Comparison of ENCODE assay signal across 12 cellular contexts in the genomic region with DNA sequence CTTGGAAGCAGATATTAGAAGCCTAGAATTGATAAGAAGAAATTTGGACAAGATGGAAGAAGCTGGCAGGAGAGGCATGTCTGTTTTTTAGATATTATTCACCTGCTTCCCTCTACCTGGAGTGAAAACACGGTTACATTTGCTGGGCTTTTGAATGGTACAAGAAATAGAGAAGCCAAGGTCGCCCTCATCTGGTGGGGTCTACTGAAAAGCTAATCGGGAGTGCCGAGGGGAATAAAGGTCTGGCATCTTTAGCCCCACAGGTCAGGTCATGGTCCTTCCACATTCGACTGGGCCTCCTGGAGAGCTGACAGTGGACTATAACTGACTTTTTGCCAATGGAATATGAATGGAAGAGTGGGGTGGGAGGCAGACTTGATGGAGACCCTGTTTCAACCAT. TPM values are rescaled to one million over a fixed set of nuclear protein-coding genes. Genes with fewer than 3 reads are reported as not detected.
DNase-seq lines count a peak whose midpoint lies in the region; ATAC-seq, FAIRE-seq and TF ChIP-seq lines count a peak whose summit lies in the region.
"Had no signal": no experiment of that assay in that cellular context is flagged by ENCODE, and none has a peak within 500 bp of the region (broad histone marks: within the 10 kb centered on the region; RNA-seq: fewer than 3 reads in every experiment).

No MANE protein-coding gene starts in this region.

- FAIRE-seq in K562 (lab: Jason Lieb, UNC) = peak; percentile 63

- 7% methylated on average over 5 of the region's 5 CpGs for WGBS in K562 (ENCODE audit: insufficient coverage, low coverage, missing lambda C conversion rate)

- H3K36me3 ChIP-seq in K562 (ENCODE audit: control insufficient read depth, insufficient read depth, low read length) = no peaks in the 10 kb centered on the region
- H3K36me3 ChIP-seq: BLaER1 treated with 17β-estradiol and CSF1 and Interleukin-3, amounts not matched to agents 10 nM and 100 nM; thoracic aorta had no signal

- no TSS peak for BruUV-seq in K562 (replicated peaks; lab: Mats Ljungman, UMichigan)

- TF ChIP-seq POLR2A in K562 (conservative IDR thresholded peaks at IDR 0.05) = no peak

- H3K79me2 ChIP-seq in K562 (ENCODE audit: control insufficient read depth, insufficient read depth, low read length) = no peaks in the 10 kb centered on the region

- H3K4me3 ChIP-seq in K562 = no peak overlapping the region
- H3K4me3 ChIP-seq: BLaER1 treated with 17β-estradiol and CSF1 and Interleukin-3, amounts not matched to agents 10 nM and 100 nM; thoracic aorta had no signal

- peak; percentile 57 to 69 for TF ChIP-seq RAD21 in K562 (CRISPR knock-in tag; conservative IDR thresholded peaks at IDR 0.05 in 1 of 2, IDR thresholded peaks at IDR 0.05 in 1 of 2)

- H4K20me1 ChIP-seq in K562 (replicated peaks; ENCODE audit: control insufficient read depth, insufficient read depth, low read length) = no peaks in the 10 kb centered on the region
- H4K20me1 ChIP-seq: BLaER1 treated with 17β-estradiol and CSF1 and Interleukin-3, amounts not matched to agents 10 nM and 100 nM had no signal

- H3K27ac ChIP-seq in K562 (ENCODE audit: extremely low read depth, low read depth, low read length) = no peak overlapping the region
- H3K27ac ChIP-seq: BLaER1 treated with 17β-estradiol and CSF1 and Interleukin-3, amounts not matched to agents 10 nM and 100 nM; thoracic aorta had no signal

- in situ Hi-C loops in K562 (cut with MboI) = no loop called here

- no peak overlapping the region for H3K27ac Mint-ChIP-seq in progenitor cell of endocrine pancreas

- H3K36me3 Mint-ChIP-seq in progenitor cell of endocrine pancreas (ENCODE audit: insufficient read depth) = no peaks in the 10 kb centered on the region

- H3K9me3 ChIP-seq in K562 (replicated peaks; ENCODE audit: control insufficient read depth, insufficient read depth, low read depth, low read length) = peaks cover 7% of the 10 kb centered on the region
- H3K9me3 ChIP-seq: thoracic aorta had no signal

- peaks cover 3% of the 10 kb centered on the region for H3K27me3 Mint-ChIP-seq in progenitor cell of endocrine pancreas

- CTCF ChIA-PET in K562 (lab: Yijun Ruan, JAX; ENCODE audit: low intra/inter-chr PET ratio) = interaction anchor here (0.6 to 1.2 kb wide), 5 partner anchors 127 to 377 kb away, joined by 3 read pairs; partner anchors contain the start of genes ATP6V1G2, LY6G5C and VARS1

- POLR2A ChIA-PET in K562 (lab: Yijun Ruan, JAX) = interaction anchor here (0.5 to 1.3 kb wide), 8 partner anchors 13 to 256 kb away, joined by 3 to 5 read pairs (median 3); no protein-coding TSS in a partner anchor

- intact Hi-C loops in K562 (cut with micrococcal nuclease) = no loop called here
- intact Hi-C loops in sciatic nerve (cut with DNase I) = no loop called here

- no peaks in the 10 kb centered on the region for H3K9me3 Mint-ChIP-seq in progenitor cell of endocrine pancreas (ENCODE audit: low read depth)

- TF ChIP-seq CTCF in K562 (IDR thresholded peaks at IDR 0.05 in 2 of 3, conservative IDR thresholded peaks at IDR 0.05 in 1 of 3; ENCODE audit: insufficient read depth in 2 of 3, low read depth in 1 of 3, low read length in 3 of 3) = peak; percentile 50 to 61 (median 58)
- TF ChIP-seq CTCF in progenitor cell of endocrine pancreas (IDR thresholded peaks at IDR 0.05; ENCODE audit: unreplicated experiment) = peak; percentile 25

- no peak overlapping the region for H3K9ac ChIP-seq in K562 (ENCODE audit: insufficient read depth in 1 of 2, low read depth in 2 of 2, low read length in 2 of 2)
- H3K9ac ChIP-seq: BLaER1 treated with 17β-estradiol and CSF1 and Interleukin-3, amounts not matched to agents 10 nM and 100 nM had no signal

- peaks cover 5 to 8% of the 10 kb centered on the region in 2 experiments; a peak in 4 of 5 replicates for H3K4me1 ChIP-seq in K562 (replicated peaks in 1 of 2; ENCODE audit: control insufficient read depth in 2 of 2, insufficient read depth in 2 of 2, low read length in 2 of 2)

- H3K4me1 Mint-ChIP-seq in progenitor cell of endocrine pancreas (ENCODE audit: low read depth) = peaks cover 3% of the 10 kb centered on the region

- no peak for TF ChIP-seq EP300 in K562 (IDR thresholded peaks at IDR 0.05; ENCODE audit: low read length)

- no peak overlapping the region for H3K4me2 ChIP-seq in K562 (ENCODE audit: insufficient read depth, low read length)
- H3K4me2 ChIP-seq: BLaER1 treated with 17β-estradiol and CSF1 and Interleukin-3, amounts not matched to agents 10 nM and 100 nM had no signal

- peak overlapping the region; percentile 26; the same call in 1 of the 2 replicates for H2AFZ ChIP-seq in K562 (ENCODE audit: low read depth, low read length)

- H3K4me3 Mint-ChIP-seq in progenitor cell of endocrine pancreas (ENCODE audit: low read depth) = no peak overlapping the region

- no peaks in the 10 kb centered on the region for H3K27me3 ChIP-seq in K562 (ENCODE audit: control insufficient read depth in 2 of 2, insufficient read depth in 2 of 2, low read length in 2 of 2)
- H3K27me3 ChIP-seq: BLaER1 treated with 17β-estradiol and CSF1 and Interleukin-3, amounts not matched to agents 10 nM and 100 nM had no signal

- no peaks in the 10 kb centered on the region for H3K9me1 ChIP-seq in K562 (ENCODE audit: control insufficient read depth, insufficient read depth, low read length)

- peak; percentile 73 for ATAC-seq in K562
- ATAC-seq in sciatic nerve = no peak

- DNase-seq in NCI-H82 (lab: John Stamatoyannopoulos, UW) (peak; percentile 61), NCI-H82 treated with DMSO at 0.1 percent for 48 hours (lab: John Stamatoyannopoulos, UW; ENCODE audit: unreplicated experiment) (no peak), HuH-7 (ENCODE audit: low spot score) (peak; percentile 29), K562 (ENCODE audit: extremely low read depth in 1 of 4, low spot score in 3 of 4) (peak in 1 of 4 experiments; percentile 65), progenitor cell of endocrine pancreas (ENCODE audit: low spot score, unreplicated experiment) (no peak), NCI-H2227 treated with DMSO at 0.1 percent for 48 hours (lab: John Stamatoyannopoulos, UW) (no peak), NCI-H1048 (lab: John Stamatoyannopoulos, UW) (no peak), sciatic nerve (ENCODE audit: low spot score) (no peak)
- DNase-seq: cerebellar nuclear complex had no signal

RNA-seq across cellular contexts. Expression of gene C2, which starts 4.6 kb away (rescaled TPM):
- total RNA-seq in K562 (2011; cell fraction: chromatin; rRNA removed; ENCODE audit: low replicate concordance) = 0.81 and 1.5 TPM in 2 replicates
- 0.66 and 1.5 TPM in 2 replicates for total RNA-seq in K562 (2011; cell fraction: nucleolus; rRNA removed)
- total RNA-seq in K562 (2011; cell fraction: nucleoplasm; rRNA removed) = 0.66 and 0.84 TPM in 2 replicates
- total RNA-seq in K562 (2014; rRNA removed) (0.05 and 0.20 TPM in 2 replicates), K562 (2014; rRNA removed; fragmentation: Illumina TruSeq; extraction: Trizol) (0.40 TPM in 1 of 2 replicates, not detected in the other), K562 (2015; rRNA removed; fragmentation: Illumina TruSeq; extraction: Trizol) (0.58 and 0.72 TPM in 2 replicates), K562 (2021) (1.1 and 1.2 TPM in 2 replicates), progenitor cell of endocrine pancreas (0.47 and 0.65 TPM in 2 replicates), sciatic nerve (25.0 TPM)
- polyA plus RNA-seq in K562 (2011; rRNA removed) (0.38 and 0.47 TPM in 2 replicates), K562 (2014; fragmentation: Illumina TruSeq; extraction: Trizol) (0.36 and 0.40 TPM in 2 replicates), K562 (2014; fragmentation: Nextera tagmentation; extraction: Ambion mirVana) (under 1 TPM in 1 of 2 experiments, not detected in 1; 0.27 TPM), K562 (2014; rRNA removed) (0.11 and 0.28 TPM in 2 replicates)
- 0.34 and 0.53 TPM in 2 replicates for polyA plus RNA-seq in K562 (2011; cell fraction: cytosol; rRNA removed)
- polyA plus RNA-seq in K562 (2011; cell fraction: nucleus; rRNA removed) = 0.46 and 0.76 TPM in 2 replicates
- 0.44 and 4.6 TPM in 2 replicates for polyA plus RNA-seq in K562 (2012)
- 0.14 and 0.15 TPM in 2 replicates for polyA minus RNA-seq in K562 (2011; rRNA and poly(A)+ RNA removed)
- polyA minus RNA-seq in K562 (2011; cell fraction: cytosol; rRNA and poly(A)+ RNA removed) = 1.2 TPM in 1 of 2 replicates, not detected in the other
- 0.13 and 0.44 TPM in 2 replicates for polyA minus RNA-seq in K562 (2011; cell fraction: nucleus; rRNA and poly(A)+ RNA removed)

RNA-seq across cellular contexts. Expression of gene ZBTB12, which starts 21.1 kb away (rescaled TPM):
- total RNA-seq in K562 (2011; cell fraction: chromatin; rRNA removed; ENCODE audit: low replicate concordance) = 2.2 and 5.9 TPM in 2 replicates
- 6.8 and 7.0 TPM in 2 replicates for total RNA-seq in K562 (2011; cell fraction: nucleolus; rRNA removed)
- 2.7 and 2.9 TPM in 2 replicates for total RNA-seq in K562 (2011; cell fraction: nucleoplasm; rRNA removed)
- total RNA-seq in K562 (2014; rRNA removed) = 4.6 and 9.6 TPM in 2 replicates
- 1.4 and 1.9 TPM in 2 replicates for total RNA-seq in K562 (2014; rRNA removed; fragmentation: Illumina TruSeq; extraction: Trizol)
- total RNA-seq in K562 (2015; rRNA removed; fragmentation: Illumina TruSeq; extraction: Trizol) = 6.3 and 7.0 TPM in 2 replicates
- total RNA-seq in K562 (2021) = 9.9 and 12.4 TPM in 2 replicates
- polyA plus RNA-seq in K562 (2011; rRNA removed) = 2.6 and 4.1 TPM in 2 replicates
- 4.1 and 8.1 TPM in 2 replicates for polyA plus RNA-seq in K562 (2011; cell fraction: cytosol; rRNA removed)
- 3.8 and 4.9 TPM in 2 replicates for polyA plus RNA-seq in K562 (2011; cell fraction: nucleus; rRNA removed)
- polyA plus RNA-seq in K562 (2012) = 15.0 and 15.4 TPM in 2 replicates
- polyA plus RNA-seq in K562 (2014; fragmentation: Illumina TruSeq; extraction: Trizol) = 7.0 and 12.4 TPM in 2 replicates
- polyA plus RNA-seq in K562 (2014; fragmentation: Nextera tagmentation; extraction: Ambion mirVana) = under 1 TPM in 1 of 2 experiments, not detected in 1; 0.03 TPM
- 9.1 and 10.4 TPM in 2 replicates for polyA plus RNA-seq in K562 (2014; rRNA removed)
- 2.7 and 3.1 TPM in 2 replicates for polyA minus RNA-seq in K562 (2011; rRNA and poly(A)+ RNA removed)
- polyA minus RNA-seq in K562 (2011; cell fraction: cytosol; rRNA and poly(A)+ RNA removed) = 6.1 and 6.5 TPM in 2 replicates
- polyA minus RNA-seq in K562 (2011; cell fraction: nucleus; rRNA and poly(A)+ RNA removed) = 5.0 and 8.6 TPM in 2 replicates
- 47.1 and 55.5 TPM in 2 replicates for total RNA-seq in progenitor cell of endocrine pancreas
- 8.4 TPM for total RNA-seq in sciatic nerve

RNA-seq across cellular contexts. Expression of gene CFB, which starts 23.0 kb away (rescaled TPM):
- total RNA-seq in K562 (2011; cell fraction: chromatin; rRNA removed; ENCODE audit: low replicate concordance) = 0.88 and 2.0 TPM in 2 replicates
- 1.2 and 1.4 TPM in 2 replicates for total RNA-seq in K562 (2011; cell fraction: nucleolus; rRNA removed)
- 0.95 TPM in 1 of 2 replicates, not detected in the other for total RNA-seq in K562 (2011; cell fraction: nucleoplasm; rRNA removed)
- total RNA-seq in K562 (2014; rRNA removed) (not detected in 2 replicates), K562 (2014; rRNA removed; fragmentation: Illumina TruSeq; extraction: Trizol) (not detected in 2 replicates), K562 (2015; rRNA removed; fragmentation: Illumina TruSeq; extraction: Trizol) (0.22 TPM in 1 of 2 replicates, not detected in the other), K562 (2021) (0.91 and 1.1 TPM in 2 replicates), progenitor cell of endocrine pancreas (3.9 and 4.7 TPM in 2 replicates), sciatic nerve (72.6 TPM)
- polyA plus RNA-seq in K562 (2011; rRNA removed) (0.20 and 0.21 TPM in 2 replicates), K562 (2014; fragmentation: Illumina TruSeq; extraction: Trizol) (0.17 TPM in 1 of 2 replicates, not detected in the other), K562 (2014; fragmentation: Nextera tagmentation; extraction: Ambion mirVana) (under 1 TPM; 0.08 to 0.38 TPM), K562 (2014; rRNA removed) (0.16 TPM in 1 of 2 replicates, not detected in the other)
- not detected in 2 replicates for polyA plus RNA-seq in K562 (2011; cell fraction: cytosol; rRNA removed)
- 0.88 and 2.2 TPM in 2 replicates for polyA plus RNA-seq in K562 (2011; cell fraction: nucleus; rRNA removed)
- 0.69 and 1.1 TPM in 2 replicates for polyA plus RNA-seq in K562 (2012)
- not detected in 2 replicates for polyA minus RNA-seq in K562 (2011; rRNA and poly(A)+ RNA removed)
- 0.48 and 4.1 TPM in 2 replicates for polyA minus RNA-seq in K562 (2011; cell fraction: cytosol; rRNA and poly(A)+ RNA removed)
- 0.67 TPM in 1 of 2 replicates, not detected in the other for polyA minus RNA-seq in K562 (2011; cell fraction: nucleus; rRNA and poly(A)+ RNA removed)
- total RNA-seq: activated CD8-positive, alpha-beta memory T cell treated with anti-CD3 and anti-CD28 coated beads for 36 hours had no signal

RNA-seq across cellular contexts. Expression of gene EHMT2, which starts 25.4 kb away (rescaled TPM):
- 69.0 and 119 TPM in 2 replicates for total RNA-seq in K562 (2011; cell fraction: chromatin; rRNA removed; ENCODE audit: low replicate concordance)
- 74.9 and 75.4 TPM in 2 replicates for total RNA-seq in K562 (2011; cell fraction: nucleolus; rRNA removed)
- total RNA-seq in K562 (2011; cell fraction: nucleoplasm; rRNA removed) = 62.5 and 71.7 TPM in 2 replicates
- total RNA-seq in K562 (2014; rRNA removed) (42.0 and 61.8 TPM in 2 replicates), K562 (2014; rRNA removed; fragmentation: Illumina TruSeq; extraction: Trizol) (16.5 and 24.5 TPM in 2 replicates), K562 (2015; rRNA removed; fragmentation: Illumina TruSeq; extraction: Trizol) (38.5 and 42.9 TPM in 2 replicates), K562 (2021) (61.7 and 63.8 TPM in 2 replicates), progenitor cell of endocrine pancreas (161 and 175 TPM in 2 replicates), sciatic nerve (49.4 TPM)
- polyA plus RNA-seq in K562 (2011; rRNA removed) (29.1 and 49.4 TPM in 2 replicates), K562 (2014; fragmentation: Illumina TruSeq; extraction: Trizol) (56.5 and 61.4 TPM in 2 replicates), K562 (2014; fragmentation: Nextera tagmentation; extraction: Ambion mirVana) (1 to 10 TPM; 2.1 to 4.1 TPM), K562 (2014; rRNA removed) (41.2 and 44.9 TPM in 2 replicates)
- polyA plus RNA-seq in K562 (2011; cell fraction: cytosol; rRNA removed) = 39.1 and 46.6 TPM in 2 replicates
- 121 and 148 TPM in 2 replicates for polyA plus RNA-seq in K562 (2011; cell fraction: nucleus; rRNA removed)
- polyA plus RNA-seq in K562 (2012) = 70.5 and 80.9 TPM in 2 replicates
- 31.6 and 42.3 TPM in 2 replicates for polyA minus RNA-seq in K562 (2011; rRNA and poly(A)+ RNA removed)
- 38.8 and 54.2 TPM in 2 replicates for polyA minus RNA-seq in K562 (2011; cell fraction: cytosol; rRNA and poly(A)+ RNA removed)
- 16.0 and 25.3 TPM in 2 replicates for polyA minus RNA-seq in K562 (2011; cell fraction: nucleus; rRNA and poly(A)+ RNA removed)

RNA-seq across cellular contexts. Expression of gene NELFE, which starts 35.8 kb away (rescaled TPM):
- total RNA-seq in K562 (2011; cell fraction: chromatin; rRNA removed; ENCODE audit: low replicate concordance) = 47.1 and 78.6 TPM in 2 replicates
- 45.5 and 59.2 TPM in 2 replicates for total RNA-seq in K562 (2011; cell fraction: nucleolus; rRNA removed)
- total RNA-seq in K562 (2011; cell fraction: nucleoplasm; rRNA removed) = 52.1 and 52.4 TPM in 2 replicates
- total RNA-seq in K562 (2014; rRNA removed) (130 and 139 TPM in 2 replicates), K562 (2014; rRNA removed; fragmentation: Illumina TruSeq; extraction: Trizol) (76.2 and 86.2 TPM in 2 replicates), K562 (2015; rRNA removed; fragmentation: Illumina TruSeq; extraction: Trizol) (108 and 110 TPM in 2 replicates), K562 (2021) (87.6 and 91.5 TPM in 2 replicates), progenitor cell of endocrine pancreas (67.2 and 71.8 TPM in 2 replicates), sciatic nerve (55.1 TPM)
- polyA plus RNA-seq in K562 (2011; rRNA removed) (63.9 and 79.5 TPM in 2 replicates), K562 (2014; fragmentation: Illumina TruSeq; extraction: Trizol) (148 and 154 TPM in 2 replicates), K562 (2014; fragmentation: Nextera tagmentation; extraction: Ambion mirVana) (10 to 100 TPM; 15.2 to 18.1 TPM), K562 (2014; rRNA removed) (143 and 157 TPM in 2 replicates)
- 56.5 and 70.8 TPM in 2 replicates for polyA plus RNA-seq in K562 (2011; cell fraction: cytosol; rRNA removed)
- polyA plus RNA-seq in K562 (2011; cell fraction: nucleus; rRNA removed) = 100 and 111 TPM in 2 replicates
- 111 and 134 TPM in 2 replicates for polyA plus RNA-seq in K562 (2012)
- 32.8 and 42.7 TPM in 2 replicates for polyA minus RNA-seq in K562 (2011; rRNA and poly(A)+ RNA removed)
- polyA minus RNA-seq in K562 (2011; cell fraction: cytosol; rRNA and poly(A)+ RNA removed) = 38.1 and 40.2 TPM in 2 replicates
- 26.9 and 38.8 TPM in 2 replicates for polyA minus RNA-seq in K562 (2011; cell fraction: nucleus; rRNA and poly(A)+ RNA removed)

Comparison
In these comparisons a context has a peak if more than half of its experiments do, and no peak if none do; other contexts are left out.
1. DNase-seq: peak in NCI-H82 (single experiment) and HuH-7 (single experiment); none in NCI-H82 treated with DMSO at 0.1 percent for 48 hours (single experiment), progenitor cell of endocrine pancreas (single experiment), NCI-H2227 treated with DMSO at 0.1 percent for 48 hours (single experiment), NCI-H1048 (single experiment) and sciatic nerve (single experiment).
2. RNA of gene C2, which starts 4.6 kb away (total RNA-seq): 25.0 TPM in sciatic nerve (single experiment); 0.47 to 0.65 TPM in progenitor cell of endocrine pancreas and 0.05 to 1.5 TPM in K562; every median in the first group is over 10 times any median in the second.
3. RNA of gene CFB, which starts 23.0 kb away (total RNA-seq): 72.6 TPM in sciatic nerve (single experiment); 3.9 to 4.7 TPM in progenitor cell of endocrine pancreas and 0.22 to 2.0 TPM in K562; every median in the first group is over 10 times any median in the second.